Comparison of ENCODE assay signal across 8 cellular contexts in the genomic region with DNA sequence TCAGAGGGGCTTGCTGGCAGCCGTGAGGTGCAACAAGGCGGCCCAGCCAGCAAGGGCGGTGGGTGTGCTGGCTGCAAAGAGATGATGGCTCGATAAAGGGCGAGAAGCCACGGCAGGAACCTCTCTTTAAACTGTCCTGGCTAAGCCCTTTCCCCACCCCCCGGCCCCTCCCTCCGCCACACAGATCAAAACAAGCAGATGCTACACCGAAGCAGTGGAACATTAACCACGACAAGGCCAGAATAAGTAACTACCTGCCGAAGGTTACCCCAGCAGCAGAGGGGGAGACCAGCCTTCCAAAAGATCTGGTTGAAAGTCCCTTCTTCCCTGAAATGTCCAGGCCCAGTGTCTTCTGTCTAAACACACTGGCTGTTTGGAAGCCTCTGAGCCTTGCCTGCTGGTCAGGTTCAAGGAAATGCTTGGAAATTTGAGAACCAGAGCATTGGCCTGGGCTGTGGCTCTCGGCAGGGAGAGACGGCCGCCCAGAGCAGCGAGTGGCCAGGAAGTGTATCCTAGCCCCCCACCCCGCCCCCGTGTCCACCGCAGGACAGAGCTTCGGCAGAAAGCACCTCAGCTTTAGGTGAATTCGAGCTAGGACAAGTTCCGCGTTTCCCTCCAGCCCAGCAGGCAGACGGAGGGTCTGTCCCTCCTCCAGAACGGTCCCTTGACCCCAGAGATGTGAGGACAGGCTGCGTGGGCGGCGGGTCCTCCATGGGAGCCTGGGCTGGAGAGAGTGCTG. TPM values are rescaled to one million over a fixed set of nuclear protein-coding genes. Genes with fewer than 3 reads are reported as not detected.
DNase-seq lines count a peak whose midpoint lies in the region; ATAC-seq, FAIRE-seq and TF ChIP-seq lines count a peak whose summit lies in the region.

No MANE protein-coding gene starts in this region.

- no peaks in the 10 kb centered on the region for H3K9me2 ChIP-seq in GM23338 (ENCODE audit: insufficient read depth)

- no peaks in the 10 kb centered on the region for H3K9me3 Mint-ChIP-seq in GM23338
- H3K9me3 Mint-ChIP-seq in astrocyte (ENCODE audit: unreplicated experiment) = peaks cover 2% of the 10 kb centered on the region
- no peaks in the 10 kb centered on the region for H3K9me3 Mint-ChIP-seq in immature natural killer cell

- H3K27me3 ChIP-seq in GM23338 (ENCODE audit: insufficient read depth) (no peaks in the 10 kb centered on the region), astrocyte (ENCODE audit: insufficient read depth, low read length) (no peaks in the 10 kb centered on the region), small intestine (ENCODE audit: control insufficient read depth in 2 of 2, insufficient read depth in 2 of 2, low read length in 2 of 2) (peaks cover 0 to 3% of the 10 kb centered on the region in 2 donors)

- TF ChIP-seq CTCF in GM23338 (conservative IDR thresholded peaks at IDR 0.05; ENCODE audit: low read depth in 2 of 2) (no peak), astrocyte (IDR thresholded peaks at IDR 0.05; ENCODE audit: insufficient read depth, low read depth, low read length) (no peak)

- H3K4me1 ChIP-seq in GM23338 (ENCODE audit: insufficient read depth) (peaks cover 12% of the 10 kb centered on the region), astrocyte (ENCODE audit: insufficient read depth, low read length) (peaks cover 36% of the 10 kb centered on the region), small intestine (ENCODE audit: control insufficient read depth in 2 of 2, insufficient read depth in 1 of 2, low read depth in 1 of 2, low read length in 1 of 2) (peaks cover 0 to 2% of the 10 kb centered on the region in 2 donors)

- peak overlapping the region; percentile 87 for H3K4me3 Mint-ChIP-seq in GM23338
- peak overlapping the region; percentile 83 for H3K4me3 Mint-ChIP-seq in astrocyte (ENCODE audit: unreplicated experiment)
- peak overlapping the region in 4 of 5 donors; percentile 7 to 63 (median 44) for H3K4me3 Mint-ChIP-seq in immature natural killer cell

- peaks cover 52% of the 10 kb centered on the region for H3K36me3 Mint-ChIP-seq in GM23338 (ENCODE audit: low read depth)
- H3K36me3 Mint-ChIP-seq in astrocyte (ENCODE audit: low read depth, unreplicated experiment) = peaks cover 10% of the 10 kb centered on the region
- H3K36me3 Mint-ChIP-seq in immature natural killer cell = no peaks in the 10 kb centered on the region

- H3K9me3 ChIP-seq in astrocyte (ENCODE audit: insufficient read depth, low read depth, low read length) = no peaks in the 10 kb centered on the region
- no peaks in the 10 kb centered on the region for H3K9me3 ChIP-seq in small intestine (ENCODE audit: control insufficient read depth, low read depth)

- peaks cover 10% of the 10 kb centered on the region; the same call in 1 of the 2 replicates for H3F3A ChIP-seq in GM23338 (replicated peaks; ENCODE audit: low read depth)

- no peak overlapping the region; the same call in 1 of the 2 replicates for H3K27ac Mint-ChIP-seq in GM23338
- no peak overlapping the region for H3K27ac Mint-ChIP-seq in astrocyte (ENCODE audit: unreplicated experiment)
- no peak overlapping the region for H3K27ac Mint-ChIP-seq in immature natural killer cell

- peak overlapping the region; percentile 84 for H3K9ac ChIP-seq in astrocyte (ENCODE audit: low read length)

- H3K27ac ChIP-seq in GM23338 (ENCODE audit: low read depth) = 0 out of 2 replicates have a peak overlapping the region, but pooled peaks have one; percentile 59
- peak overlapping the region; percentile 54 for H3K27ac ChIP-seq in astrocyte (ENCODE audit: low read depth, low read length)
- peak overlapping the region in 1 of 2 donors; percentile 9 for H3K27ac ChIP-seq in small intestine (ENCODE audit: low read depth in 1 of 2, low read length in 1 of 2)

- 22 to 42% (median 40%) methylated on average over 27 of the region's 27 CpGs for WGBS in small intestine, 3 donors

- DNase-seq in GM23338 (ENCODE audit: low spot score) (peak; percentile 49), astrocyte (ENCODE audit: low read depth) (peak; percentile 53), immature natural killer cell (no peak), small intestine (peak; percentile 42), head of caudate nucleus (no peak), middle frontal gyrus (ENCODE audit: extremely low spot score, low spot score) (no peak), cortex of kidney (lab: John Stamatoyannopoulos, UW) (no peak)

- H3K27me3 Mint-ChIP-seq in GM23338 (ENCODE audit: insufficient read depth, low read depth, poor library complexity) (peaks cover 31% of the 10 kb centered on the region), astrocyte (ENCODE audit: low read depth, unreplicated experiment) (peaks cover 60% of the 10 kb centered on the region), immature natural killer cell (ENCODE audit: low read depth in 3 of 3) (peaks cover 1 to 10% (median 9%) of the 10 kb centered on the region in 3 donors)

- intact Hi-C loops in head of caudate nucleus (cut with DNase I) = loop anchor here (5.0 kb wide), 1 partner anchor 47 kb away; no protein-coding TSS in a partner anchor

- H3K36me3 ChIP-seq in GM23338 (ENCODE audit: insufficient read depth) (peaks cover 12% of the 10 kb centered on the region; the same call in 1 of the 2 replicates), astrocyte (ENCODE audit: insufficient read depth, low read length) (peaks cover 33% of the 10 kb centered on the region), small intestine (ENCODE audit: control insufficient read depth in 2 of 2, insufficient read depth in 2 of 2, low read length in 2 of 2) (peaks cover 2 to 6% of the 10 kb centered on the region in 2 donors)

- H4K20me1 ChIP-seq in GM23338 (replicated peaks; ENCODE audit: insufficient read depth) (0 out of 2 replicates have a peak, but pooled peaks cover 7% of the 10 kb centered on the region), astrocyte (ENCODE audit: insufficient read depth, low read length) (peaks cover 65% of the 10 kb centered on the region)

- ATAC-seq in GM23338 (peak; percentile 11), HG02798 (IDR thresholded peaks at IDR 0.05; ENCODE audit: poor library complexity, unreplicated experiment) (no peak)

- H3K79me2 ChIP-seq in GM23338 (replicated peaks; ENCODE audit: insufficient read depth) = peaks cover 33% of the 10 kb centered on the region
- H3K79me2 ChIP-seq in astrocyte (ENCODE audit: insufficient read depth, low read length) = peaks cover 70% of the 10 kb centered on the region

- H3K4me2 ChIP-seq in GM23338 = peak overlapping the region; percentile 96
- peak overlapping the region; percentile 99 for H3K4me2 ChIP-seq in astrocyte (ENCODE audit: low read length)

- H2AFZ ChIP-seq in GM23338 (no peak overlapping the region), astrocyte (ENCODE audit: low read depth, low read length) (no peak overlapping the region)

- FAIRE-seq in astrocyte (lab: Jason Lieb, UNC) (no peak), small intestine (lab: Jason Lieb, UNC) (no peak)

- peaks cover 49% of the 10 kb centered on the region for H3K4me1 Mint-ChIP-seq in GM23338
- peaks cover 10% of the 10 kb centered on the region for H3K4me1 Mint-ChIP-seq in astrocyte (ENCODE audit: low read depth, unreplicated experiment)
- peaks cover 5 to 6% of the 10 kb centered on the region in 2 donors for H3K4me1 Mint-ChIP-seq in immature natural killer cell

- peak overlapping the region; percentile 84 for H3K4me3 ChIP-seq in GM23338
- peak overlapping the region; percentile 93 for H3K4me3 ChIP-seq in astrocyte (ENCODE audit: insufficient read depth, low read depth, low read length)
- H3K4me3 ChIP-seq in small intestine (ENCODE audit: low read depth in 1 of 2, low read length in 2 of 2) = peak overlapping the region; percentile 38 to 84

TF ChIP-seq in GM23338, 12 proteins besides CTCF, POLR2A, EP300 and RAD21 (continues in another document):
- no peak for TF ChIP-seq REST (IDR thresholded peaks at IDR 0.05; ENCODE audit: unreplicated experiment)
- no peak for TF ChIP-seq ZNF331 (CRISPR knock-in tag; IDR thresholded peaks at IDR 0.05; ENCODE audit: low read depth)
- TF ChIP-seq ETS1 (IDR thresholded peaks at IDR 0.05) = no peak
- TF ChIP-seq CREB1 (CRISPR knock-in tag; IDR thresholded peaks at IDR 0.05; ENCODE audit: low read depth) = no peak
- TF ChIP-seq EZH2 (IDR thresholded peaks at IDR 0.05; ENCODE audit: low read depth, unreplicated experiment) = no peak

RNA-seq across cellular contexts. Expression of gene FAM20C, which starts 2.1 kb away (rescaled TPM):
- 24.8 and 26.8 TPM in 2 replicates for total RNA-seq in GM23338 (2014; rRNA removed; shearing (Covaris generic))
- polyA plus RNA-seq in GM23338 (2016; fragmentation: Nextera tagmentation; extraction: Ambion mirVana) = 7.6 and 8.0 TPM in 2 replicates
- total RNA-seq in astrocyte = 10.0 and 10.6 TPM in 2 replicates
- polyA plus RNA-seq in immature natural killer cell = not detected
- 10 to 100 TPM; 19.7 to 35.1 (median 29.1) TPM for polyA plus RNA-seq in small intestine

Comparison
In these comparisons a context has a peak if more than half of its experiments do, and no peak if none do; other contexts are left out.
1. DNase-seq: peak in GM23338 (single experiment), astrocyte (single experiment) and small intestine (single experiment); none in immature natural killer cell (0 of 3), head of caudate nucleus (0 of 42), middle frontal gyrus (single experiment) and cortex of kidney (single experiment).
2. Peak in every context shown above with its lines, with median percentiles within 50 percentile points of each other: H3K4me3 ChIP-seq and H3K4me3 Mint-ChIP-seq.